ENCODE assay signal across 21 cellular contexts in the genomic region with DNA sequence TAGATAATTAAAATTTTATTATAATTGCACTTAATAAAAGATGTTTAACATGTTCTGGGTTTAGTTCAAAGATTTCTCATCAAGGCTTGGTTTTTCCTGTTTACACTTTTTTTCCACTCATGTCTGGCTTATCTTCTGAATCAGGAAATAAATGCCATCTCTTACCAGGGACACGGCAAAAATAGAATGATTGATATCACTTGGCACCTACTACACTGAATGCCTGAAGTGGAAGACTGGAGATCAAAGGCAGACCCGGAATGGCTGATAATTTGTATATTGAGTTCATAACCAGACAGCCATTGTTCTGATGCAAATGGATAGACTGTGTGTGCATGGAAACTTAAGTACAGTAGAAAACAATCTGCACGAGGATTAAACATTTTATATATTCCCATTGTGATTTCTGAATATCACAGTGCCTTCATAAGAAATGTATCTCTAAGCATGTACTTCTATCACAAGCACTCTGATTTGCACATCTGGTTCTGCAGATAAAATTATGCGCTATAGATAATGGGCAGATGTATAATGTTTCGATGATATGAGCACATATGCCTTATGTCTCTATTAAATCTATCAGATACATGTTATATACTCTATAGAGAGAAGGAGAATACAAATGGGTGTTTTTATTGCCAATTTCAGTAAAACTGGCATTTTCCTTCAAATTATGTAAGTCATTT.
A peak's percentile ranks its signal among the peaks of the same experiment; 100 is the strongest.
DNase-seq lines count a peak whose midpoint lies in the region; ATAC-seq, FAIRE-seq and TF ChIP-seq lines count a peak whose summit lies in the region.
"Had no signal": no experiment of that assay in that cellular context is flagged by ENCODE, and none has a peak within 500 bp of the region (broad histone marks: within the 10 kb centered on the region; RNA-seq: fewer than 3 reads in every experiment).

No MANE protein-coding gene starts in this region.

- H3K4me1 Mint-ChIP-seq in astrocyte (ENCODE audit: low read depth, unreplicated experiment), result no peaks in the 10 kb centered on the region

- H3K79me2 ChIP-seq in HCT116 (ENCODE audit: insufficient read depth, low read length), result no peaks in the 10 kb centered on the region
- H3K79me2 ChIP-seq in astrocyte (ENCODE audit: insufficient read depth, low read length), result no peaks in the 10 kb centered on the region
- no peaks in the 10 kb centered on the region for H3K79me2 ChIP-seq in neural cell (replicated peaks; ENCODE audit: insufficient read depth, low read length)

- TF ChIP-seq CTCF in HCT116 (IDR thresholded peaks at IDR 0.05 in 2 of 3, conservative IDR thresholded peaks at IDR 0.05 in 1 of 3; ENCODE audit: borderline replicate concordance in 1 of 3, insufficient read depth in 1 of 3, low read depth in 2 of 3, low read length in 2 of 3), result no peak
- no peak for TF ChIP-seq CTCF in astrocyte (IDR thresholded peaks at IDR 0.05; ENCODE audit: insufficient read depth, low read depth, low read length)
- TF ChIP-seq CTCF in neural cell (IDR thresholded peaks at IDR 0.05; ENCODE audit: poor library complexity, severe bottlenecking), result no peak

- H3K9me3 ChIP-seq in HCT116 (ENCODE audit: control insufficient read depth in 1 of 2, insufficient read depth in 1 of 2, low read depth in 1 of 2, low read length in 2 of 2) (no peaks in the 10 kb centered on the region), astrocyte (ENCODE audit: insufficient read depth, low read depth, low read length) (peaks cover 2% of the 10 kb centered on the region), neural cell (ENCODE audit: low read length) (no peaks in the 10 kb centered on the region)
- no peaks in the 10 kb centered on the region for H3K9me3 ChIP-seq in effector memory CD4-positive, alpha-beta T cell (ENCODE audit: control insufficient read depth, low read length)

- H3F3A ChIP-seq in neural cell (ENCODE audit: insufficient read depth, low read length, poor library complexity, severe bottlenecking), result no peaks in the 10 kb centered on the region

- CTCF ChIA-PET in HCT116 (lab: Charles Lee), result no interaction called here

- H3K4me1 ChIP-seq in HCT116 (ENCODE audit: control insufficient read depth in 1 of 2, insufficient read depth in 2 of 2, low read length in 2 of 2), result no peaks in the 10 kb centered on the region
- no peaks in the 10 kb centered on the region for H3K4me1 ChIP-seq in astrocyte (ENCODE audit: insufficient read depth, low read length)
- no peaks in the 10 kb centered on the region for H3K4me1 ChIP-seq in effector memory CD4-positive, alpha-beta T cell (ENCODE audit: control insufficient read depth, insufficient read depth, low read length, poor library complexity, severe bottlenecking)

- H2AFZ ChIP-seq in HCT116 (ENCODE audit: low read depth, low read length, poor library complexity, severe bottlenecking), result peak overlapping the region; percentile 54
- no peak overlapping the region for H2AFZ ChIP-seq in astrocyte (ENCODE audit: low read depth, low read length)
- no peak overlapping the region for H2AFZ ChIP-seq in neural cell (ENCODE audit: low read depth, low read length)

- TF ChIP-seq RAD21 in HCT116 (IDR thresholded peaks at IDR 0.05; ENCODE audit: low read depth) (no peak), neural cell (conservative IDR thresholded peaks at IDR 0.05) (no peak)

- FAIRE-seq in astrocyte (lab: Jason Lieb, UNC), result peak; percentile 34
- FAIRE-seq: G401.6, GM12892, GM18507, H1, K562 had no signal

- POLR2A ChIA-PET in HCT116 (lab: Charles Lee), result no interaction called here

- no peaks in the 10 kb centered on the region for H3K9me3 Mint-ChIP-seq in astrocyte (ENCODE audit: unreplicated experiment)

- BruUV-seq in HCT116 (replicated peaks; lab: Mats Ljungman, UMichigan), result no TSS peak

- H3K4me3 Mint-ChIP-seq in astrocyte (ENCODE audit: unreplicated experiment), result no peak overlapping the region
- H3K4me3 Mint-ChIP-seq: CD8-positive, alpha-beta T cell had no signal

- no peak for TF ChIP-seq POLR2A in HCT116 (IDR thresholded peaks at IDR 0.05; ENCODE audit: borderline replicate concordance, extremely low read depth, insufficient read depth, insufficient read length)

- no peak overlapping the region for H3K27ac ChIP-seq in HCT116 (ENCODE audit: low read depth, low read length)
- no peak overlapping the region for H3K27ac ChIP-seq in astrocyte (ENCODE audit: low read depth, low read length)
- H3K27ac ChIP-seq in neural cell (ENCODE audit: low read length), result no peak overlapping the region
- no peak overlapping the region for H3K27ac ChIP-seq in effector memory CD4-positive, alpha-beta T cell (ENCODE audit: insufficient read depth, low read length, poor library complexity, severe bottlenecking)

- H3K4me2 ChIP-seq in HCT116 (ENCODE audit: low read length) (no peak overlapping the region), astrocyte (ENCODE audit: low read length) (no peak overlapping the region), neural cell (ENCODE audit: low read length) (no peak overlapping the region)

- H3K9me2 ChIP-seq in HCT116 (ENCODE audit: insufficient read depth) (no peaks in the 10 kb centered on the region), neural cell (ENCODE audit: insufficient read depth, low read length) (no peaks in the 10 kb centered on the region)

- H3K27me3 ChIP-seq in HCT116 (ENCODE audit: insufficient read depth, low read length) (no peaks in the 10 kb centered on the region), astrocyte (ENCODE audit: insufficient read depth, low read length) (no peaks in the 10 kb centered on the region), neural cell (ENCODE audit: insufficient read depth, low read depth, low read length) (no peaks in the 10 kb centered on the region)
- H3K27me3 ChIP-seq in effector memory CD4-positive, alpha-beta T cell (replicated peaks; ENCODE audit: control insufficient read depth, insufficient read depth, low read length, poor library complexity, severe bottlenecking), result no peaks in the 10 kb centered on the region

- no peak for DNase-seq in HCT116 (ENCODE audit: low read depth, low spot score)
- DNase-seq in NCI-H1105 (lab: John Stamatoyannopoulos, UW), result peak; percentile 10
- no peak for DNase-seq in astrocyte (ENCODE audit: low read depth)
- DNase-seq in effector memory CD4-positive, alpha-beta T cell, result no peak
- DNase-seq: C1 segment of cervical spinal cord; CD8-positive, alpha-beta T cell; NCI-H1694 treated with DMSO at 0.1 percent for 48 hours; NCI-H2081 treated with DMSO at 0.1 percent for 48 hours; NCI-H510A; NCI-H774; NK-92 treated with Interleukin-12 subunit alpha and Interleukin-12 subunit beta, amount 100 ng/mL, for 24 hours; SIG-M5; T-helper 1 cell had no signal

- H3K9ac ChIP-seq in HCT116 (ENCODE audit: low read length), result no peak overlapping the region
- no peak overlapping the region for H3K9ac ChIP-seq in astrocyte (ENCODE audit: low read length)
- no peak overlapping the region for H3K9ac ChIP-seq in neural cell (ENCODE audit: low read length)

- H3K27me3 Mint-ChIP-seq in astrocyte (ENCODE audit: low read depth, unreplicated experiment), result no peaks in the 10 kb centered on the region

- ATAC-seq in HCT116 (no peak), GM18517 (IDR thresholded peaks at IDR 0.05; ENCODE audit: unreplicated experiment) (no peak), HG03457 (IDR thresholded peaks at IDR 0.05; ENCODE audit: unreplicated experiment) (no peak)
- ATAC-seq: CD8-positive, alpha-beta T cell; K562 had no signal

- no peak overlapping the region for H3K27ac Mint-ChIP-seq in astrocyte (ENCODE audit: unreplicated experiment)
- H3K27ac Mint-ChIP-seq: CD8-positive, alpha-beta T cell had no signal

- no peak overlapping the region for H3K4me3 ChIP-seq in HCT116 (replicated peaks in 1 of 2; ENCODE audit: low read depth in 1 of 2, low read length in 2 of 2)
- no peak overlapping the region for H3K4me3 ChIP-seq in astrocyte (ENCODE audit: insufficient read depth, low read depth, low read length)
- no peak overlapping the region for H3K4me3 ChIP-seq in neural cell (ENCODE audit: low read length)
- no peak overlapping the region for H3K4me3 ChIP-seq in effector memory CD4-positive, alpha-beta T cell (ENCODE audit: insufficient read depth, low read depth, low read length, poor library complexity, severe bottlenecking)
- H3K4me3 ChIP-seq: K562 had no signal

- no peaks in the 10 kb centered on the region for H4K20me1 ChIP-seq in HCT116 (ENCODE audit: insufficient read depth)
- H4K20me1 ChIP-seq in astrocyte (ENCODE audit: insufficient read depth, low read length), result no peaks in the 10 kb centered on the region
- no peaks in the 10 kb centered on the region for H4K20me1 ChIP-seq in neural cell (ENCODE audit: insufficient read depth)

- RAD21 ChIA-PET in HCT116 (lab: Charles Lee; ENCODE audit: low non-redundant PET in 1 of 2, low total read pairs in 2 of 2, uncharacterized antibody in 2 of 2, unreplicated experiment in 2 of 2), result interaction anchor here in 1 of 2 experiments (0.6 kb wide), 1 partner anchor 575 kb away, joined by 3 read pairs; no protein-coding TSS in a partner anchor

- H3K36me3 ChIP-seq in HCT116 (ENCODE audit: control insufficient read depth in 1 of 2, insufficient read depth in 2 of 2, low read length in 2 of 2) (no peaks in the 10 kb centered on the region), astrocyte (ENCODE audit: insufficient read depth, low read length) (no peaks in the 10 kb centered on the region), neural cell (ENCODE audit: insufficient read depth, low read length) (no peaks in the 10 kb centered on the region)
- H3K36me3 ChIP-seq in effector memory CD4-positive, alpha-beta T cell (ENCODE audit: control insufficient read depth, insufficient read depth, low read length), result no peaks in the 10 kb centered on the region

- peak; percentile 26 for TF ChIP-seq EP300 in neural cell (conservative IDR thresholded peaks at IDR 0.05; ENCODE audit: poor library complexity, severe bottlenecking)

- no peaks in the 10 kb centered on the region for H3K36me3 Mint-ChIP-seq in astrocyte (ENCODE audit: low read depth, unreplicated experiment)
- H3K36me3 Mint-ChIP-seq: CD8-positive, alpha-beta T cell had no signal

- intact Hi-C loops in HCT116 (cut with micrococcal nuclease), result no loop called here

TF ChIP-seq in HCT116, 20 proteins besides CTCF, POLR2A, EP300 and RAD21:
- TF ChIP-seq TCF7L2 (IDR thresholded peaks at IDR 0.05; ENCODE audit: borderline replicate concordance, extremely low read depth, insufficient read depth, insufficient read length) (peak; percentile 70), EGR1 (IDR thresholded peaks at IDR 0.05; ENCODE audit: low read depth) (no peak)

TF ChIP-seq in neural cell, 6 proteins besides CTCF, POLR2A, EP300 and RAD21 (continues in another document):
- TF ChIP-seq SMC3 (conservative IDR thresholded peaks at IDR 0.05; ENCODE audit: poor library complexity) (no peak), TAF1 (IDR thresholded peaks at IDR 0.05; ENCODE audit: low read depth) (no peak), POLR2AphosphoS5 (IDR thresholded peaks at IDR 0.05) (no peak), EZH2 (IDR thresholded peaks at IDR 0.05; ENCODE audit: borderline replicate concordance, insufficient read depth, low read length, poor library complexity, severe bottlenecking) (no peak), MXI1 (conservative IDR thresholded peaks at IDR 0.05; ENCODE audit: poor library complexity, severe bottlenecking) (no peak)
